Comparison of ENCODE assay signal across 1 cellular context in genomic region chr1:54849219-54850081, GRCh38.
A peak's percentile ranks its signal among the peaks of the same experiment; 100 is the strongest.
TF ChIP-seq lines count a peak whose summit lies in the region.

No MANE protein-coding gene starts in this region.

TF ChIP-seq in HepG2, 621 proteins besides CTCF, POLR2A, EP300 and RAD21:
- TF ChIP-seq SMARCC2 (IDR thresholded peaks at IDR 0.05) (no peak), MIXL1 (CRISPR knock-in tag; IDR thresholded peaks at IDR 0.05) (no peak), ZMYM3 (CRISPR knock-in tag; IDR thresholded peaks at IDR 0.05) (no peak), RFX5 (IDR thresholded peaks at IDR 0.05; ENCODE audit: low read depth, low read length) (no peak), MXD3 (CRISPR knock-in tag; IDR thresholded peaks at IDR 0.05) (no peak), IRF2 (CRISPR knock-in tag; IDR thresholded peaks at IDR 0.05) (no peak), ATF2 (CRISPR knock-in tag; IDR thresholded peaks at IDR 0.05) (0 out of 2 replicates have a peak, but pooled peaks have one; percentile 13), RBM22 (optimal IDR thresholded peaks at IDR 0.05; ENCODE audit: low read length) (peak; percentile 91), DNMT1 (CRISPR knock-in tag; IDR thresholded peaks at IDR 0.05) (no peak), MBD4 (IDR thresholded peaks at IDR 0.05; ENCODE audit: borderline replicate concordance, low read length) (0 out of 2 replicates have a peak, but pooled peaks have one; percentile 48), EEA1 (CRISPR knock-in tag; IDR thresholded peaks at IDR 0.05; ENCODE audit: borderline replicate concordance) (no peak), RORA (CRISPR knock-in tag; IDR thresholded peaks at IDR 0.05) (no peak), PHF21A (CRISPR knock-in tag; IDR thresholded peaks at IDR 0.05) (no peak), GABPA (IDR thresholded peaks at IDR 0.05; ENCODE audit: low read depth, low read length) (no peak), GABPA (CRISPR knock-in tag; IDR thresholded peaks at IDR 0.05; ENCODE audit: low read depth) (no peak), ZFP90 (CRISPR knock-in tag; IDR thresholded peaks at IDR 0.05; ENCODE audit: borderline replicate concordance) (no peak), ZNF878 (CRISPR knock-in tag; IDR thresholded peaks at IDR 0.05) (no peak), PRPF4 (IDR thresholded peaks at IDR 0.05; ENCODE audit: low read depth, low read length, poor library complexity, severe bottlenecking) (no peak), ZUFSP (CRISPR knock-in tag; IDR thresholded peaks at IDR 0.05; ENCODE audit: borderline replicate concordance) (no peak), ZNF572 (CRISPR knock-in tag; IDR thresholded peaks at IDR 0.05) (no peak), HMG20B (CRISPR knock-in tag; conservative IDR thresholded peaks at IDR 0.05) (no peak), ZNF501 (CRISPR knock-in tag; IDR thresholded peaks at IDR 0.05) (no peak), ZNF432 (CRISPR knock-in tag; IDR thresholded peaks at IDR 0.05; ENCODE audit: borderline replicate concordance) (no peak), ASH2L (IDR thresholded peaks at IDR 0.05; ENCODE audit: insufficient read length, low read depth, low read length) (no peak), HNRNPUL1 (IDR thresholded peaks at IDR 0.05; ENCODE audit: low read depth, low read length) (no peak), POLR2AphosphoS5 (IDR thresholded peaks at IDR 0.05; ENCODE audit: low read depth, low read length) (peak; percentile 16; the same call in 1 of the 2 replicates)
TF ChIP-seq in HepG2: peak in this region for 4.
